ENCODE assay signal across 1 cellular context in the genomic region with DNA sequence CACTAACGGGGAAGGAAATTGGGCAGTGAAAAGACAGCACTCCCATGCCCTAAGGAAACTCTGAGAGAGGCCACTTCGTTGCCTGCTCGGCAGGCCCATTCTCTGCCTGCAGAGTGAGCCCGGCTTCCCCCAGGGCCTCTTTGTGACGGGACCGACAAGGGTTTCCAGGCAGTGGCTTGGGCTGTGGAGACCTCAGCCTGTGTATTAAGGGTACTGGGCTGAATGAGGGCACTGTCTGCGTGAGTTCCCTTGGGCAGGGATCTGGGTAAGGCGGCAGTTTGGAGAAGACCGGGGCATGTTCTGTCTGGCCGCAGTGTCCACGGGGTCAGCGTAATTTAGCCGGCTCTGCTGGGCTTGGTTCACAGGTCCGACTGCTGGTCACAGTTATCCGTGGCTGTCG.
TF ChIP-seq lines count a peak whose summit lies in the region.

No MANE protein-coding gene starts in this region.

TF ChIP-seq in GM23338, 12 proteins besides CTCF, POLR2A, EP300 and RAD21 (continued from another document):
- TF ChIP-seq, protein P1, sequence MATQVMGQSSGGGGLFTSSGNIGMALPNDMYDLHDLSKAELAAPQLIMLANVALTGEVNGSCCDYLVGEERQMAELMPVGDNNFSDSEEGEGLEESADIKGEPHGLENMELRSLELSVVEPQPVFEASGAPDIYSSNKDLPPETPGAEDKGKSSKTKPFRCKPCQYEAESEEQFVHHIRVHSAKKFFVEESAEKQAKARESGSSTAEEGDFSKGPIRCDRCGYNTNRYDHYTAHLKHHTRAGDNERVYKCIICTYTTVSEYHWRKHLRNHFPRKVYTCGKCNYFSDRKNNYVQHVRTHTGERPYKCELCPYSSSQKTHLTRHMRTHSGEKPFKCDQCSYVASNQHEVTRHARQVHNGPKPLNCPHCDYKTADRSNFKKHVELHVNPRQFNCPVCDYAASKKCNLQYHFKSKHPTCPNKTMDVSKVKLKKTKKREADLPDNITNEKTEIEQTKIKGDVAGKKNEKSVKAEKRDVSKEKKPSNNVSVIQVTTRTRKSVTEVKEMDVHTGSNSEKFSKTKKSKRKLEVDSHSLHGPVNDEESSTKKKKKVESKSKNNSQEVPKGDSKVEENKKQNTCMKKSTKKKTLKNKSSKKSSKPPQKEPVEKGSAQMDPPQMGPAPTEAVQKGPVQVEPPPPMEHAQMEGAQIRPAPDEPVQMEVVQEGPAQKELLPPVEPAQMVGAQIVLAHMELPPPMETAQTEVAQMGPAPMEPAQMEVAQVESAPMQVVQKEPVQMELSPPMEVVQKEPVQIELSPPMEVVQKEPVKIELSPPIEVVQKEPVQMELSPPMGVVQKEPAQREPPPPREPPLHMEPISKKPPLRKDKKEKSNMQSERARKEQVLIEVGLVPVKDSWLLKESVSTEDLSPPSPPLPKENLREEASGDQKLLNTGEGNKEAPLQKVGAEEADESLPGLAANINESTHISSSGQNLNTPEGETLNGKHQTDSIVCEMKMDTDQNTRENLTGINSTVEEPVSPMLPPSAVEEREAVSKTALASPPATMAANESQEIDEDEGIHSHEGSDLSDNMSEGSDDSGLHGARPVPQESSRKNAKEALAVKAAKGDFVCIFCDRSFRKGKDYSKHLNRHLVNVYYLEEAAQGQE (IDR thresholded peaks at IDR 0.05; ENCODE audit: unreplicated experiment) = no peak
- TF ChIP-seq ZNF331 (CRISPR knock-in tag; IDR thresholded peaks at IDR 0.05; ENCODE audit: low read depth) (no peak), EZH2phosphoT487 (IDR thresholded peaks at IDR 0.05; ENCODE audit: unreplicated experiment) (no peak)
